ENCODE assay signal across 20 cellular contexts in the genomic region with DNA sequence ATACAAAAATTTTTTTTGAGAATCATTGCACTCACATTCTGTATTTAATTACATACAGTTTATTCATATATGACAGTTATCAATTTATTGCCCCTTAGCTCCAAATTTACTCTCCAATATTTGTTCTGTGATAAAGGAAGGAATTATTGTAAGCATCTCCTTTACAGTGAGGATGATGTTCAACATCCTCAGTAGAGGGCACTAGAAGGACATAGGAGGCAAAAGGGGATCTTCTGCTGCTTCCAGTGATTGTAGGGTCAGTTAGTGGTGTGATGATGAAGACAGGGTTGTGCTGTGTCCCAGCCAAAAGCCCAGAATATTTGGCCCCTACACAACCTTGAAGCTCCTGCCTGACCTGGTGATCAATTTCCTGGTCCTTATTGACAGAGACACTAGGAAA.
DNase-seq lines count a peak whose midpoint lies in the region; ATAC-seq, FAIRE-seq and TF ChIP-seq lines count a peak whose summit lies in the region.
"Had no signal": no experiment of that assay in that cellular context is flagged by ENCODE, and none has a peak within 500 bp of the region (broad histone marks: within the 10 kb centered on the region; RNA-seq: fewer than 3 reads in every experiment).

No MANE protein-coding gene starts in this region.

- no peak overlapping the region for H3K27ac Mint-ChIP-seq in WTC11
- H3K27ac Mint-ChIP-seq: activated T-helper 17 cell treated with anti-CD3 and anti-CD28 coated beads, Interleukin-2, amount 50 U/mL, for 72 hours; CD14-positive monocyte; naive B cell had no signal

- intact Hi-C loops in left colon (cut with DNase I, micrococcal nuclease) (loop anchor here (5.0 to 10.0 kb wide), 4 partner anchors 69 to 389 kb away; no protein-coding TSS in a partner anchor), stomach (cut with DNase I; ENCODE audit: low total_unique reads) (no loop called here)

- CTCF ChIA-PET in WTC11 (lab: Charles Lee) = interaction anchor here (1.2 kb wide), 1 partner anchor 174 kb away, joined by 10 read pairs; no protein-coding TSS in a partner anchor

- H3K27me3 Mint-ChIP-seq in WTC11 (ENCODE audit: low read depth) = no peaks in the 10 kb centered on the region; the same call in 1 of the 2 replicates

- peak; percentile 71 for ATAC-seq in WTC11
- ATAC-seq in left colon = no peak
- no peak for ATAC-seq in GM18868 (IDR thresholded peaks at IDR 0.05; ENCODE audit: unreplicated experiment)
- ATAC-seq: activated T-helper 17 cell treated with anti-CD3 and anti-CD28 coated beads, Interleukin-2, amount 50 U/mL, for 72 hours; HepG2; left lobe of liver had no signal

- H3K9me3 Mint-ChIP-seq in WTC11 = no peaks in the 10 kb centered on the region
- H3K9me3 Mint-ChIP-seq: activated T-helper 17 cell treated with anti-CD3 and anti-CD28 coated beads, Interleukin-2, amount 50 U/mL, for 72 hours had no signal

- no peak for TF ChIP-seq CTCF in WTC11 (IDR thresholded peaks at IDR 0.05)
- peak; percentile 31 for TF ChIP-seq CTCF in kidney epithelial cell (IDR thresholded peaks at IDR 0.05; ENCODE audit: insufficient read depth, low read length, poor library complexity, severe bottlenecking)
- TF ChIP-seq CTCF in stomach (IDR thresholded peaks at IDR 0.05) = no peak

- no peak overlapping the region for H3K4me3 Mint-ChIP-seq in WTC11
- H3K4me3 Mint-ChIP-seq: activated T-helper 17 cell treated with anti-CD3 and anti-CD28 coated beads, Interleukin-2, amount 50 U/mL, for 72 hours; CD14-positive monocyte; naive B cell had no signal

- POLR2A ChIA-PET in WTC11 (lab: Charles Lee) = no interaction called here

- no peaks in the 10 kb centered on the region for H3K4me1 ChIP-seq in stomach
- H3K4me1 ChIP-seq: ascending aorta, right atrium auricular region had no signal

- H3K4me3 ChIP-seq in kidney epithelial cell (ENCODE audit: low read depth, low read length) (no peak overlapping the region), stomach (no peak overlapping the region)
- H3K4me3 ChIP-seq: ascending aorta, right atrium auricular region had no signal

- H3K9me3 ChIP-seq in stomach = no peaks in the 10 kb centered on the region
- H3K9me3 ChIP-seq: ascending aorta, right atrium auricular region had no signal

- DNase-seq in AG20443 (ENCODE audit: low spot score) = peak; percentile 18
- DNase-seq in H54 (ENCODE audit: insufficient read length, low spot score) = no peak
- DNase-seq in WTC11 (ENCODE audit: low spot score) = no peak
- DNase-seq in kidney epithelial cell (ENCODE audit: low read depth) = no peak
- no peak for DNase-seq in activated CD4-positive, alpha-beta T cell treated with anti-CD3 and anti-CD28 coated beads for 1 hour
- no peak for DNase-seq in left colon
- no peak for DNase-seq in stomach
- DNase-seq: effector memory CD4-positive, alpha-beta T cell; naive B cell; NCI-H1694; NCI-H510A treated with DMSO at 0.1 percent for 48 hours; stimulated activated CD4-positive, alpha-beta T cell treated with anti-CD3 and anti-CD28 coated beads, Interleukin-2, amount 100 ng/mL, for 48 hours had no signal

- TF ChIP-seq EP300 in stomach (IDR thresholded peaks at IDR 0.05) = no peak

- H3K27ac ChIP-seq in stomach = no peak overlapping the region
- H3K27ac ChIP-seq: ascending aorta, right atrium auricular region, RWPE1 had no signal

- H3K4me1 Mint-ChIP-seq in WTC11 = peaks cover under 1% of the 10 kb centered on the region; the same call in 1 of the 2 replicates
- H3K4me1 Mint-ChIP-seq: activated T-helper 17 cell treated with anti-CD3 and anti-CD28 coated beads, Interleukin-2, amount 50 U/mL, for 72 hours; CD14-positive monocyte; naive B cell had no signal

- H3K27me3 ChIP-seq in kidney epithelial cell (ENCODE audit: control insufficient read depth, insufficient read depth, low read length) (no peaks in the 10 kb centered on the region), stomach (no peaks in the 10 kb centered on the region)
- H3K27me3 ChIP-seq: ascending aorta, right atrium auricular region had no signal

- no peak for TF ChIP-seq POLR2A in H54 (IDR thresholded peaks at IDR 0.05; ENCODE audit: low read depth, low read length)
- no peak for TF ChIP-seq POLR2A in stomach (IDR thresholded peaks at IDR 0.05)

- FAIRE-seq in H54 (lab: Jason Lieb, UNC) = peak; percentile 87
- FAIRE-seq: HepG2 had no signal

- H3K36me3 Mint-ChIP-seq in WTC11 = no peaks in the 10 kb centered on the region
- H3K36me3 Mint-ChIP-seq: CD14-positive monocyte, naive B cell had no signal

- H3K36me3 ChIP-seq in kidney epithelial cell (ENCODE audit: control insufficient read depth, insufficient read depth, low read length) = no peaks in the 10 kb centered on the region
- no peaks in the 10 kb centered on the region for H3K36me3 ChIP-seq in stomach
- H3K36me3 ChIP-seq: ascending aorta, right atrium auricular region had no signal

TF ChIP-seq in WTC11, 78 proteins besides CTCF, POLR2A, EP300 and RAD21 (continues in another document):
- TF ChIP-seq ATF6 (CRISPR knock-in tag; IDR thresholded peaks at IDR 0.05) = no peak
- TF ChIP-seq SMAD4 (CRISPR knock-in tag; IDR thresholded peaks at IDR 0.05) = no peak
- no peak for TF ChIP-seq ZNF263 (CRISPR knock-in tag; IDR thresholded peaks at IDR 0.05; ENCODE audit: low read depth)
- TF ChIP-seq ZNF232 (CRISPR knock-in tag; IDR thresholded peaks at IDR 0.05) = no peak
- TF ChIP-seq, protein P1, sequence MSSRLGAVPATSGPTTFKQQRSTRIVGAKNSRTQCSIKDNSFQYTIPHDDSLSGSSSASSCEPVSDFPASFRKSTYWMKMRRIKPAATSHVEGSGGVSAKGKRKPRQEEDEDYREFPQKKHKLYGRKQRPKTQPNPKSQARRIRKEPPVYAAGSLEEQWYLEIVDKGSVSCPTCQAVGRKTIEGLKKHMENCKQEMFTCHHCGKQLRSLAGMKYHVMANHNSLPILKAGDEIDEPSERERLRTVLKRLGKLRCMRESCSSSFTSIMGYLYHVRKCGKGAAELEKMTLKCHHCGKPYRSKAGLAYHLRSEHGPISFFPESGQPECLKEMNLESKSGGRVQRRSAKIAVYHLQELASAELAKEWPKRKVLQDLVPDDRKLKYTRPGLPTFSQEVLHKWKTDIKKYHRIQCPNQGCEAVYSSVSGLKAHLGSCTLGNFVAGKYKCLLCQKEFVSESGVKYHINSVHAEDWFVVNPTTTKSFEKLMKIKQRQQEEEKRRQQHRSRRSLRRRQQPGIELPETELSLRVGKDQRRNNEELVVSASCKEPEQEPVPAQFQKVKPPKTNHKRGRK (CRISPR knock-in tag; IDR thresholded peaks at IDR 0.05; ENCODE audit: borderline replicate concordance) = no peak
- TF ChIP-seq AFF4 (CRISPR knock-in tag; IDR thresholded peaks at IDR 0.05; ENCODE audit: borderline replicate concordance) = no peak
- TF ChIP-seq NFATC4 (CRISPR knock-in tag; IDR thresholded peaks at IDR 0.05) = no peak
- TF ChIP-seq IRF2 (CRISPR knock-in tag; IDR thresholded peaks at IDR 0.05; ENCODE audit: borderline replicate concordance, low read depth) = no peak
- no peak for TF ChIP-seq PRRX2 (CRISPR knock-in tag; IDR thresholded peaks at IDR 0.05)
- TF ChIP-seq NR3C1 (CRISPR knock-in tag; conservative IDR thresholded peaks at IDR 0.05; ENCODE audit: low read depth) = no peak
